Comparison of ENCODE assay signal across 22 cellular contexts in the genomic region with DNA sequence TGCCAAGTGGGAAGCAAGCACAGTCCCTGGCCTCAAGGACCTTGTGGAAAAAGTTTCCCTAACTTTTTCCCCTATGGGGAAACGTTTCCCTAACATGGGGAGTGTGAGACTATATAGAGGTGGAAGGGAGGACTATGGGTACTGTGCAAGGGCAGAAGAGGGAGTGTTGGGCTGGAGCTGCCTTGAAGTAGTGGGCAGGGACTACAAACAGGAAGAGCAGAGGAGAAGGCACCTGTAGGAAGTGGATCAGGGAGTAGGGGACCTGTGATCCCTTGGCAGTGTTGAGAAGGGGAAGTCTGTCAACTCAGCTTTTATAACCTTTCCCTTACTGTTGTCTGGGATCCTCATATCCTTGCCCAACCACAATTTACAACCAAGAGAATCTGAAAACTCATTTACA. TPM values are rescaled to one million over a fixed set of nuclear protein-coding genes. Genes with fewer than 3 reads are reported as not detected.
A peak's percentile ranks its signal among the peaks of the same experiment; 100 is the strongest.
DNase-seq lines count a peak whose midpoint lies in the region; ATAC-seq and TF ChIP-seq lines count a peak whose summit lies in the region.
"Had no signal": no experiment of that assay in that cellular context is flagged by ENCODE, and none has a peak within 500 bp of the region (broad histone marks: within the 10 kb centered on the region; RNA-seq: fewer than 3 reads in every experiment).

No MANE protein-coding gene starts in this region.

- no peak overlapping the region for H3K27ac Mint-ChIP-seq in MCF 10A (ENCODE audit: low read depth, unreplicated experiment)
- H3K27ac Mint-ChIP-seq: activated B cell treated with CpG ODN at 0.5 μM for 24 hours; activated naive CD8-positive, alpha-beta T cell treated with anti-CD3 and anti-CD28 coated beads, Interleukin-2, amount 10 ng/mL, durations not matched to agents 7 days and 5 days; dendritic cell treated with granulocyte-macrophage colony-stimulating factor and Interleukin-4, amounts not matched to agents 40 ng/mL and 50 ng/mL, for 4 days had no signal

- H3K27me3 ChIP-seq in breast epithelium (no peaks in the 10 kb centered on the region), heart left ventricle (no peaks in the 10 kb centered on the region)
- H3K27me3 ChIP-seq: upper lobe of left lung had no signal

- TF ChIP-seq POLR2A in breast epithelium (IDR thresholded peaks at IDR 0.05) (no peak), heart left ventricle (IDR thresholded peaks at IDR 0.05) (peak in 1 of 2 donors; percentile 9)

- ATAC-seq in heart left ventricle (peak; percentile 44 to 67 (median 56)), mucosa of descending colon (peak; percentile 61)
- ATAC-seq: A549, PC-3 had no signal

- TF ChIP-seq CTCF in breast epithelium (IDR thresholded peaks at IDR 0.05), result no peak
- no peak for TF ChIP-seq CTCF in MCF 10A (IDR thresholded peaks at IDR 0.05; ENCODE audit: unreplicated experiment)
- no peak for TF ChIP-seq CTCF in heart left ventricle (IDR thresholded peaks at IDR 0.05)
- TF ChIP-seq CTCF in mucosa of descending colon (IDR thresholded peaks at IDR 0.05), result no peak

- CTCF ChIA-PET in MCF 10A (lab: Yijun Ruan, JAX), result interaction anchor here (0.8 kb wide), 1 partner anchor 10 kb away, joined by 3 read pairs; no protein-coding TSS in a partner anchor

- no peaks in the 10 kb centered on the region for H3K27me3 Mint-ChIP-seq in MCF 10A (ENCODE audit: insufficient read depth, unreplicated experiment)
- H3K27me3 Mint-ChIP-seq: activated B cell treated with CpG ODN at 0.5 μM for 24 hours; activated naive CD8-positive, alpha-beta T cell treated with anti-CD3 and anti-CD28 coated beads, Interleukin-2, amount 10 ng/mL, durations not matched to agents 7 days and 5 days; dendritic cell treated with granulocyte-macrophage colony-stimulating factor and Interleukin-4, amounts not matched to agents 40 ng/mL and 50 ng/mL, for 4 days had no signal

- H3K27ac ChIP-seq in breast epithelium (peak overlapping the region; percentile 95 to 97), heart left ventricle (peak overlapping the region; percentile 84 to 99 (median 94))
- H3K27ac ChIP-seq: A549 had no signal

- DNase-seq in breast epithelium (ENCODE audit: low spot score in 2 of 2), result no peak
- no peak for DNase-seq in MCF 10A (ENCODE audit: unreplicated experiment)
- DNase-seq in heart left ventricle, result no peak
- no peak for DNase-seq in mucosa of descending colon
- DNase-seq in effector CD4-positive, alpha-beta T cell, result no peak
- DNase-seq in NCI-H748 (lab: John Stamatoyannopoulos, UW; ENCODE audit: unreplicated experiment), result no peak
- no peak for DNase-seq in DMS 273 (lab: John Stamatoyannopoulos, UW; ENCODE audit: unreplicated experiment)
- no peak for DNase-seq in stimulated activated CD4-positive, alpha-beta T cell treated with anti-CD3 and anti-CD28 coated beads, Interleukin-4, amount 100 ng/mL, for 4 hours
- DNase-seq: activated B cell treated with CpG ODN at 0.5 μM for 24 hours; activated naive CD8-positive, alpha-beta T cell treated with anti-CD3 and anti-CD28 coated beads, Interleukin-2, amount 10 ng/mL, durations not matched to agents 7 days and 5 days; activated T-cell treated with anti-CD3 and anti-CD28 coated beads, Interleukin-2, amount 50 U/mL, for 48 hours; foreskin fibroblast; GOT3; NCI-H1436; PC-3; stimulated activated CD4-positive, alpha-beta T cell treated with anti-CD3 and anti-CD28 coated beads, Interleukin-1b, Interleukin-23, amount 100 ng/mL, for 48 hours; stimulated activated naive CD4-positive, alpha-beta T cell treated with Interleukin-2 at 50 U/mL for 16 hours; T-helper 2 cell; upper lobe of left lung had no signal

- H3K4me1 ChIP-seq in breast epithelium (peaks cover 0 to 9% of the 10 kb centered on the region in 2 donors), heart left ventricle (peaks cover 0 to 20% (median 5%) of the 10 kb centered on the region in 12 donors), mucosa of descending colon (ENCODE audit: low read depth) (no peaks in the 10 kb centered on the region)

- 27 to 44% (median 35%) methylated on average over 1 of the region's 1 CpG for WGBS in heart left ventricle, 4 donors

- H3K4me1 Mint-ChIP-seq in MCF 10A (ENCODE audit: insufficient read depth, unreplicated experiment), result peaks cover 5% of the 10 kb centered on the region
- H3K4me1 Mint-ChIP-seq: activated B cell treated with CpG ODN at 0.5 μM for 24 hours, brain had no signal

- no TSS peak for BruUV-seq in MCF 10A (replicated peaks; lab: Mats Ljungman, UMichigan)

- peaks cover 37% of the 10 kb centered on the region for H3K36me3 Mint-ChIP-seq in MCF 10A (ENCODE audit: insufficient read depth, unreplicated experiment)

- H3K4me3 Mint-ChIP-seq in MCF 10A (ENCODE audit: unreplicated experiment), result no peak overlapping the region
- H3K4me3 Mint-ChIP-seq: activated B cell treated with CpG ODN at 0.5 μM for 24 hours; activated naive CD8-positive, alpha-beta T cell treated with anti-CD3 and anti-CD28 coated beads, Interleukin-2, amount 10 ng/mL, durations not matched to agents 7 days and 5 days; dendritic cell treated with granulocyte-macrophage colony-stimulating factor and Interleukin-4, amounts not matched to agents 40 ng/mL and 50 ng/mL, for 4 days had no signal

- H3K4me3 ChIP-seq in breast epithelium, result peak overlapping the region in 2 of 3 donors; percentile 68 to 90
- peak overlapping the region; percentile 19 to 76 (median 64) for H3K4me3 ChIP-seq in heart left ventricle
- H3K4me3 ChIP-seq in mucosa of descending colon, result no peak overlapping the region
- H3K4me3 ChIP-seq: A549 had no signal

- H3K36me3 ChIP-seq in breast epithelium (no peaks in the 10 kb centered on the region), heart left ventricle (peaks cover 0 to 18% (median 8%) of the 10 kb centered on the region in 9 donors), mucosa of descending colon (ENCODE audit: low read depth) (no peaks in the 10 kb centered on the region)

- intact Hi-C loops in breast epithelium (cut with DNase I; ENCODE audit: low total_unique reads), result no loop called here
- intact Hi-C loops in MCF 10A (cut with micrococcal nuclease), result no loop called here
- intact Hi-C loops in heart left ventricle (cut with DNase I), result loop anchor here in 4 of 10 donors (5.0 to 10.0 kb wide), 5 partner anchors 36 to 164 kb away; a partner anchor contains a TSS
- intact Hi-C loops in mucosa of descending colon (cut with DNase I, micrococcal nuclease), result no loop called here

- POLR2A ChIA-PET in MCF 10A (lab: Yijun Ruan, JAX), result no interaction called here

- H3K9me3 ChIP-seq in breast epithelium, result no peaks in the 10 kb centered on the region
- no peaks in the 10 kb centered on the region for H3K9me3 ChIP-seq in heart left ventricle
- H3K9me3 ChIP-seq in mucosa of descending colon, result no peaks in the 10 kb centered on the region
- H3K9me3 ChIP-seq: A549, upper lobe of left lung had no signal

- no peaks in the 10 kb centered on the region for H3K9me3 Mint-ChIP-seq in MCF 10A (ENCODE audit: unreplicated experiment)
- H3K9me3 Mint-ChIP-seq: activated B cell treated with CpG ODN at 0.5 μM for 24 hours had no signal

RNA-seq across cellular contexts. Expression of a gene that starts 1.4 kb away (rescaled TPM):
- total RNA-seq in breast epithelium (100 to 1,000 TPM in 1 of 3 donors, 10 to 100 TPM in 1, 1 to 10 TPM in 1; 5.0 to 132 (median 37.0) TPM), MCF 10A (2022) (0.37 and 0.61 TPM in 2 replicates), heart left ventricle (1,000 to 10,000 TPM in 5 of 9 donors, 100 to 1,000 TPM in 4; 760 to 2,421 (median 1,003) TPM), mucosa of descending colon (1 to 10 TPM in 2 of 3 donors, under 1 TPM in 1; 0.55 to 3.3 (median 1.1) TPM)
- polyA plus RNA-seq in heart left ventricle, result 100 to 1,000 TPM; 279 to 425 TPM

Comparison
In these comparisons a context has a peak if more than half of its experiments do, and no peak if none do; other contexts are left out.
1. RNA of a gene that starts 1.4 kb away (total RNA-seq): 760 to 2,421 TPM in heart left ventricle; 5.0 to 132 TPM in breast epithelium, 0.55 to 3.3 TPM in mucosa of descending colon and 0.37 to 0.61 TPM in MCF 10A; every median in the first group is over 4 times any median in the second.